Comparison of ENCODE assay signal across 1 cellular context in the genomic region with DNA sequence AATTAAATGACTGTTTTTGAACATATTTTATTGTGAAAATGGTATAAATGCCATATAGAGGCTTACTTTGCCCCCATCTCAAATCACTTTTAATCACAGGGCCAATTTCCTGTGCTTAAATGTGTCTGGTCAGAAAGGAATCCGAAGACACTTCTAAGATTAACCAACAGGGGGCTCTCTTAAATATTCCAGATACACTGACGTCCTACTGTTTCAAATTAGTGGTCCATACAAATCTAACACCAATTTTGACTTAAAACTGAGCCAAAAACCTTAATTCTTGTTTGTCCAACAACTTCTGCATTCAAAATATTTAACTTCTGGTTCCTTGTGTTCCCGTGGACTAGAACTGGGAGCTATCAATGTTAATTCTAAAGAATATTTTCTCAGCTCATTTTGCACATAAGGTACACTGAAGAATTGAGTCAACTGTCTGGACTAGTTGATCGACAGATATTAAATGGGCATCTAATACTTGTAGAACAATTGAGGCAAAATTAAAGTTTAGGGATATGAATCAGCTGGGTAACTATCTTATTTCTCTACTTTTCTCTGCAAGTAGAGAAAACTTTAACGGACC.
TF ChIP-seq lines count a peak whose summit lies in the region.

No MANE protein-coding gene starts in this region.

TF ChIP-seq in H1, 55 proteins besides CTCF, POLR2A, EP300 and RAD21 (continued from another document):
- no peak for TF ChIP-seq CREB1 (IDR thresholded peaks at IDR 0.05)
- no peak for TF ChIP-seq CEBPB (IDR thresholded peaks at IDR 0.05; ENCODE audit: low read depth, low read length)
- TF ChIP-seq YY1 (IDR thresholded peaks at IDR 0.05; ENCODE audit: low read depth, low read length): no peak
- no peak for TF ChIP-seq TAF7 (optimal IDR thresholded peaks at IDR 0.05; ENCODE audit: borderline replicate concordance, low read depth, low read length)
- TF ChIP-seq MAFK (IDR thresholded peaks at IDR 0.05; ENCODE audit: low read depth, low read length): no peak
- TF ChIP-seq BCL11A (IDR thresholded peaks at IDR 0.05; ENCODE audit: low read depth in 2 of 2, low read length in 2 of 2): no peak
- no peak for TF ChIP-seq EZH2 (IDR thresholded peaks at IDR 0.05; ENCODE audit: low read depth, low read length, severe bottlenecking)
- no peak for TF ChIP-seq BRCA1 (IDR thresholded peaks at IDR 0.05; ENCODE audit: low read depth, low read length)
- no peak for TF ChIP-seq CHD7 (IDR thresholded peaks at IDR 0.05; ENCODE audit: insufficient replicate concordance, low read length)
- no peak for TF ChIP-seq TAF1 (IDR thresholded peaks at IDR 0.05; ENCODE audit: low read depth, low read length)
- TF ChIP-seq GABPA (IDR thresholded peaks at IDR 0.05; ENCODE audit: borderline replicate concordance, insufficient read depth, low read length): no peak
- TF ChIP-seq BACH1 (IDR thresholded peaks at IDR 0.05; ENCODE audit: low read length): no peak
- no peak for TF ChIP-seq KDM5A (IDR thresholded peaks at IDR 0.05; ENCODE audit: low read length)
